15 cellular contexts compared by ENCODE assay signal in genomic region chr3:58534592-58535494, GRCh38. TPM values are rescaled to one million over a fixed set of nuclear protein-coding genes. Genes with fewer than 3 reads are reported as not detected.
"Had no signal": no experiment of that assay in that cellular context is flagged by ENCODE, and none has a peak within 500 bp of the region (broad histone marks: within the 10 kb centered on the region; RNA-seq: fewer than 3 reads in every experiment).

No MANE protein-coding gene starts in this region.

- H3K36me3 ChIP-seq: neutrophil, spleen, uterus had no signal

- H3K27me3 Mint-ChIP-seq: activated naive CD8-positive, alpha-beta T cell; dendritic cell treated with granulocyte-macrophage colony-stimulating factor and Interleukin-4, amounts not matched to agents 40 ng/mL and 50 ng/mL, for 4 days; stimulated activated memory B cell treated with anti-CD40 and anti-IgM and Interleukin-4, amounts not matched to agents 10 μg/mL and 1 μg/mL and 100 μg/mL, for 72 hours had no signal

- H3K9me3 ChIP-seq: esophagus squamous epithelium, neutrophil, spleen, thoracic aorta, uterus had no signal

- H3K27ac Mint-ChIP-seq: activated naive CD8-positive, alpha-beta T cell; dendritic cell treated with granulocyte-macrophage colony-stimulating factor and Interleukin-4, amounts not matched to agents 40 ng/mL and 50 ng/mL, for 4 days had no signal

- DNase-seq: activated CD4-positive, alpha-beta T cell treated with anti-CD3 and anti-CD28 coated beads, Interleukin-2, amount 50 U/mL, for 48 hours; effector CD8-positive, alpha-beta T cell; esophagus squamous epithelium; hippocampal formation; mammary epithelial cell; spleen; stimulated activated CD4-positive, alpha-beta T cell treated with anti-CD3 and anti-CD28 coated beads, Interleukin-4, amount 100 ng/mL, for 4 hours; uterus had no signal

- ATAC-seq: stimulated activated memory B cell treated with anti-CD40 and anti-IgM and Interleukin-4, amounts not matched to agents 10 μg/mL and 1 μg/mL and 100 μg/mL, for 72 hours had no signal

- H3K27me3 ChIP-seq: esophagus squamous epithelium, neutrophil, spleen, uterus had no signal

- H3K36me3 Mint-ChIP-seq: activated naive CD8-positive, alpha-beta T cell; stimulated activated memory B cell treated with anti-CD40 and anti-IgM and Interleukin-4, amounts not matched to agents 10 μg/mL and 1 μg/mL and 100 μg/mL, for 72 hours had no signal

- H3K9me3 Mint-ChIP-seq: dendritic cell treated with granulocyte-macrophage colony-stimulating factor and Interleukin-4, amounts not matched to agents 40 ng/mL and 50 ng/mL, for 4 days; stimulated activated memory B cell treated with anti-CD40 and anti-IgM and Interleukin-4, amounts not matched to agents 10 μg/mL and 1 μg/mL and 100 μg/mL, for 72 hours had no signal

- H3K27ac ChIP-seq: neutrophil, spleen, thoracic aorta had no signal

- H3K4me3 ChIP-seq: esophagus squamous epithelium, spleen, thoracic aorta, uterus had no signal

- H3K4me3 Mint-ChIP-seq: activated naive CD8-positive, alpha-beta T cell; dendritic cell treated with granulocyte-macrophage colony-stimulating factor and Interleukin-4, amounts not matched to agents 40 ng/mL and 50 ng/mL, for 4 days; stimulated activated memory B cell treated with anti-CD40 and anti-IgM and Interleukin-4, amounts not matched to agents 10 μg/mL and 1 μg/mL and 100 μg/mL, for 72 hours had no signal

RNA-seq across cellular contexts. Expression of gene ACOX2, which starts 2.1 kb away (rescaled TPM):
- total RNA-seq: T-helper 2 cell treated with Interferon-gamma antibody and Interleukin-4, amounts not matched to agents 100 ng/mL and 5 ng/mL, for 36 hours had no signal

RNA-seq across cellular contexts. Expression of gene FAM107A, which starts 42.3 kb away (rescaled TPM):
- total RNA-seq: mononuclear cell; T-helper 2 cell treated with Interferon-gamma antibody and Interleukin-4, amounts not matched to agents 100 ng/mL and 5 ng/mL, for 36 hours had no signal
